Comparison of ENCODE assay signal across 19 cellular contexts in genomic region chr6:33139596-33140206, GRCh38.
"Had no signal": no experiment of that assay in that cellular context is flagged by ENCODE, and none has a peak within 500 bp of the region (broad histone marks: within the 10 kb centered on the region; RNA-seq: fewer than 3 reads in every experiment).

No MANE protein-coding gene starts in this region.

- FAIRE-seq: small intestine had no signal

- ATAC-seq: gastroesophageal sphincter; left lobe of liver; mucosa of descending colon; naive thymus-derived CD8-positive, alpha-beta T cell had no signal

- H3K4me3 Mint-ChIP-seq: naive thymus-derived CD8-positive, alpha-beta T cell; type B pancreatic cell had no signal

- H3K27me3 ChIP-seq: right atrium auricular region, uterus had no signal

- H3K27ac ChIP-seq: dorsolateral prefrontal cortex, gastroesophageal sphincter, right atrium auricular region, stomach, thoracic aorta, uterus had no signal

- H3K4me3 ChIP-seq: dorsolateral prefrontal cortex, gastroesophageal sphincter, mucosa of descending colon, right atrium auricular region, stomach, thoracic aorta, uterus had no signal

- H3K4me1 ChIP-seq: gastroesophageal sphincter, right atrium auricular region, stomach, uterus had no signal

- H3K27ac Mint-ChIP-seq: naive thymus-derived CD8-positive, alpha-beta T cell; type B pancreatic cell had no signal

- DNase-seq: cortex of kidney; dorsolateral prefrontal cortex; effector CD8-positive, alpha-beta T cell; glutamatergic neuron; islet precursor cell; mammary epithelial cell; mucosa of descending colon; naive thymus-derived CD8-positive, alpha-beta T cell; small intestine; stimulated activated CD4-positive, alpha-beta T cell treated with anti-CD3 and anti-CD28 coated beads, Interleukin-12 subunit alpha, Interleukin-12 subunit beta, amount 100 ng/mL, for 4 hours; stimulated activated naive CD4-positive, alpha-beta T cell; stomach; substantia nigra; uterus had no signal

- H3K9me3 Mint-ChIP-seq: naive thymus-derived CD8-positive, alpha-beta T cell; type B pancreatic cell had no signal

- H3K36me3 ChIP-seq: gastroesophageal sphincter, right atrium auricular region, stomach, thoracic aorta, uterus had no signal

- H3K36me3 Mint-ChIP-seq: naive thymus-derived CD8-positive, alpha-beta T cell; type B pancreatic cell had no signal

- H3K9me3 ChIP-seq: gastroesophageal sphincter, mucosa of descending colon, right atrium auricular region, stomach, thoracic aorta, uterus had no signal
